Comparison of ENCODE assay signal across 1 cellular context in genomic region chr1:53196485-53197271, GRCh38.
TF ChIP-seq lines count a peak whose summit lies in the region.

CPT2 (plus strand) TSS chr1:53196824; CDS start chr1:53196944, 120 bp downstream.

TF ChIP-seq in HepG2, 621 proteins besides CTCF, POLR2A, EP300 and RAD21 (continued from another document and continues in another):
- TF ChIP-seq REST (IDR thresholded peaks at IDR 0.05; ENCODE audit: borderline replicate concordance in 1 of 2, low read depth in 1 of 2, low read length in 2 of 2) (peak in 1 of 2 experiments; percentile 31; a peak in 1 of 4 replicates), POLR2G (IDR thresholded peaks at IDR 0.05; ENCODE audit: low read depth, low read length) (peak; percentile 93), ERF (CRISPR knock-in tag; IDR thresholded peaks at IDR 0.05) (peak; percentile 55; the same call in 1 of the 2 replicates), RFX5 (IDR thresholded peaks at IDR 0.05; ENCODE audit: low read depth, low read length) (no peak), ZNF18 (CRISPR knock-in tag; IDR thresholded peaks at IDR 0.05; ENCODE audit: insufficient replicate concordance) (peak; percentile 48), PATZ1 (CRISPR knock-in tag; IDR thresholded peaks at IDR 0.05) (peak; percentile 94), KAT8 (CRISPR knock-in tag; IDR thresholded peaks at IDR 0.05) (peak; percentile 79), SP4 (CRISPR knock-in tag; IDR thresholded peaks at IDR 0.05) (peak; percentile 89), HDAC1 (CRISPR knock-in tag; IDR thresholded peaks at IDR 0.05) (0 out of 2 replicates have a peak, but pooled peaks have one; percentile 33), ARID5B (CRISPR knock-in tag; IDR thresholded peaks at IDR 0.05) (peak; percentile 5; the same call in 1 of the 2 replicates), BATF2 (CRISPR knock-in tag; IDR thresholded peaks at IDR 0.05) (0 out of 2 replicates have a peak, but pooled peaks have one; percentile 71), ZNF564 (CRISPR knock-in tag; IDR thresholded peaks at IDR 0.05) (peak; percentile 21; the same call in 1 of the 2 replicates), ZFP1 (CRISPR knock-in tag; IDR thresholded peaks at IDR 0.05) (no peak; the same call in 1 of the 2 replicates), USF2 (IDR thresholded peaks at IDR 0.05; ENCODE audit: low read depth, low read length) (no peak), USF2 (CRISPR knock-in tag; IDR thresholded peaks at IDR 0.05; ENCODE audit: borderline replicate concordance) (0 out of 2 replicates have a peak, but pooled peaks have one; percentile 31), ZNF616 (CRISPR knock-in tag; IDR thresholded peaks at IDR 0.05; ENCODE audit: low read depth) (0 out of 2 replicates have a peak, but pooled peaks have one; percentile 46), ZFP91 (CRISPR knock-in tag; IDR thresholded peaks at IDR 0.05; ENCODE audit: borderline replicate concordance) (peak; percentile 71; the same call in 1 of the 2 replicates), IRF1 (CRISPR knock-in tag; IDR thresholded peaks at IDR 0.05; ENCODE audit: low read depth) (no peak), ELF1 (CRISPR knock-in tag; IDR thresholded peaks at IDR 0.05) (peak; percentile 91), ZMAT5 (CRISPR knock-in tag; IDR thresholded peaks at IDR 0.05; ENCODE audit: borderline replicate concordance, low read depth) (no peak), HOXA3 (CRISPR knock-in tag; IDR thresholded peaks at IDR 0.05) (peak; percentile 23; the same call in 1 of the 2 replicates), ZNF691 (CRISPR knock-in tag; IDR thresholded peaks at IDR 0.05; ENCODE audit: borderline replicate concordance, low read depth) (peak; percentile 74), SIX1 (CRISPR knock-in tag; IDR thresholded peaks at IDR 0.05; ENCODE audit: borderline replicate concordance) (peak; percentile 3; the same call in 1 of the 2 replicates), SKIL (CRISPR knock-in tag; IDR thresholded peaks at IDR 0.05; ENCODE audit: borderline replicate concordance) (0 out of 2 replicates have a peak, but pooled peaks have one; percentile 11), GATAD2A (CRISPR knock-in tag; IDR thresholded peaks at IDR 0.05) (peak; percentile 16), ZNF768 (CRISPR knock-in tag; IDR thresholded peaks at IDR 0.05) (peak; percentile 59; the same call in 1 of the 2 replicates), CCDC6 (CRISPR knock-in tag; IDR thresholded peaks at IDR 0.05) (0 out of 2 replicates have a peak, but pooled peaks have one; percentile 15), KDM3A (CRISPR knock-in tag; IDR thresholded peaks at IDR 0.05; ENCODE audit: low read depth) (no peak), PHF8 (CRISPR knock-in tag; IDR thresholded peaks at IDR 0.05) (peak; percentile 85), HMGXB4 (CRISPR knock-in tag; IDR thresholded peaks at IDR 0.05; ENCODE audit: borderline replicate concordance in 1 of 2, low read depth in 1 of 2) (peak in 1 of 2 experiments; percentile 24; a peak in 2 of 4 replicates), ZNF251 (CRISPR knock-in tag; IDR thresholded peaks at IDR 0.05) (no peak)
